In genomic region chr15:63107895-63108546, GRCh38 we compare ENCODE assay signal across 12 cellular contexts. TPM values are rescaled to one million over a fixed set of nuclear protein-coding genes. Genes with fewer than 3 reads are reported as not detected.
DNase-seq lines count a peak whose midpoint lies in the region; ATAC-seq, FAIRE-seq and TF ChIP-seq lines count a peak whose summit lies in the region.
"Had no signal": no experiment of that assay in that cellular context is flagged by ENCODE, and none has a peak within 500 bp of the region (broad histone marks: within the 10 kb centered on the region; RNA-seq: fewer than 3 reads in every experiment).

No MANE protein-coding gene starts in this region.

- peaks cover 2 to 17% (median 10%) of the 10 kb centered on the region in 5 donors for H3K27me3 Mint-ChIP-seq in naive thymus-derived CD8-positive, alpha-beta T cell
- H3K27me3 Mint-ChIP-seq in activated T-helper 1 cell treated with anti-CD3 and anti-CD28 coated beads, Interleukin-12 subunit alpha, Interleukin-12 subunit beta, Interleukin-2, Interleukin-4 antibody, amounts not matched to agents 30 ng/mL and 10 ng/mL and 1 ng/mL, durations not matched to agents 14 hours and 24 hours and 36 hours (ENCODE audit: insufficient read depth): peaks cover 12% of the 10 kb centered on the region

- in situ Hi-C loops in IMR-90 (cut with MboI; ENCODE audit: low sequenced_read_pairs): no loop called here

- no peak for TF ChIP-seq CTCF in A549 (IDR thresholded peaks at IDR 0.05)
- TF ChIP-seq CTCF in IMR-90 (conservative IDR thresholded peaks at IDR 0.05; ENCODE audit: low read depth, low read length): no peak
- no peak for TF ChIP-seq CTCF in bronchial epithelial cell (IDR thresholded peaks at IDR 0.05; ENCODE audit: insufficient read depth, low read length, severe bottlenecking)
- no peak for TF ChIP-seq CTCF in lung (IDR thresholded peaks at IDR 0.05; ENCODE audit: control extremely low read depth, extremely low read depth)
- no peak for TF ChIP-seq CTCF in A673 (conservative IDR thresholded peaks at IDR 0.05; ENCODE audit: low read depth, low read length)

- peak overlapping the region; percentile 99; the same call in 1 of the 2 replicates for H2BK20ac ChIP-seq in IMR-90 (ENCODE audit: low read depth, low read length)

- H2AFZ ChIP-seq in IMR-90 (replicated peaks; ENCODE audit: low read length, poor library complexity): peak overlapping the region; percentile 43

- peak overlapping the region; percentile 97 for H2BK5ac ChIP-seq in IMR-90 (ENCODE audit: low read depth, low read length, poor library complexity, severe bottlenecking)

- intact Hi-C loops in IMR-90 (cut with micrococcal nuclease): loop anchor here (1.0 kb wide), 2 partner anchors 13 to 19 kb away; partner anchors contain the start of gene LACTB
- intact Hi-C loops in A673 (cut with micrococcal nuclease; ENCODE audit: unreplicated experiment): no loop called here
- intact Hi-C loops in activated T-helper 1 cell treated with anti-CD3 and anti-CD28 coated beads, Interleukin-12 subunit alpha, Interleukin-12 subunit beta, Interleukin-2, Interleukin-4 antibody, amounts not matched to agents 30 ng/mL and 10 ng/mL and 1 ng/mL, durations not matched to agents 14 hours and 24 hours and 36 hours (cut with micrococcal nuclease): no loop called here

- peaks cover 33% of the 10 kb centered on the region for H3K4me1 ChIP-seq in A549
- H3K4me1 ChIP-seq in IMR-90 (ENCODE audit: control insufficient read depth, insufficient read depth, low read length): peaks cover 13% of the 10 kb centered on the region
- no peaks in the 10 kb centered on the region for H3K4me1 ChIP-seq in lung (ENCODE audit: control insufficient read depth in 2 of 2, insufficient read depth in 2 of 2, low read length in 2 of 2)
- H3K4me1 ChIP-seq in A673 (ENCODE audit: insufficient read depth, low read length, poor library complexity, severe bottlenecking): no peaks in the 10 kb centered on the region

- peak overlapping the region; percentile 100; the same call in 1 of the 2 replicates for H3K4ac ChIP-seq in IMR-90 (ENCODE audit: low read depth, low read length)

- no peak overlapping the region for H4K5ac ChIP-seq in IMR-90 (ENCODE audit: low read depth, low read length)

- H3K56ac ChIP-seq in IMR-90 (ENCODE audit: extremely low read depth, insufficient read depth, low read length): no peak overlapping the region

- dilution Hi-C loops in IMR-90 (cut with HindIII; ENCODE audit: low sequenced_read_pairs, unreplicated experiment): no loop called here

- no peak overlapping the region for H2AK5ac ChIP-seq in IMR-90 (ENCODE audit: low read depth, low read length)

- H3K23ac ChIP-seq in IMR-90 (ENCODE audit: low read depth, low read length): no peak overlapping the region

- H3K79me1 ChIP-seq in IMR-90 (ENCODE audit: low read depth in 1 of 2, low read length in 2 of 2): peaks cover 0 to 7% of the 10 kb centered on the region in 2 experiments; a peak in 2 of 4 replicates

- no peaks in the 10 kb centered on the region for H3K36me3 ChIP-seq in IMR-90 (ENCODE audit: control insufficient read depth, insufficient read depth, low read length)
- H3K36me3 ChIP-seq in bronchial epithelial cell (ENCODE audit: control insufficient read depth, insufficient read depth, low read length): no peaks in the 10 kb centered on the region
- no peaks in the 10 kb centered on the region for H3K36me3 ChIP-seq in lung (ENCODE audit: control insufficient read depth in 2 of 2, insufficient read depth in 2 of 2, low read length in 2 of 2)
- H3K36me3 ChIP-seq in A673 (ENCODE audit: insufficient read depth, low read length, poor library complexity, severe bottlenecking): no peaks in the 10 kb centered on the region
- H3K36me3 ChIP-seq: BLaER1 treated with 17β-estradiol and CSF1 and Interleukin-3, amounts not matched to agents 10 nM and 100 nM had no signal

- peak overlapping the region; percentile 67 for H2AK9ac ChIP-seq in IMR-90 (replicated peaks; ENCODE audit: low read depth, low read length, poor library complexity)

- TF ChIP-seq RAD21 in A549 (conservative IDR thresholded peaks at IDR 0.05 in 1 of 2, IDR thresholded peaks at IDR 0.05 in 1 of 2) (peak; percentile 43 to 77), IMR-90 (IDR thresholded peaks at IDR 0.05; ENCODE audit: low read length) (peak; percentile 26; the same call in 1 of the 2 replicates)

- H2BK120ac ChIP-seq in IMR-90 (ENCODE audit: low read depth, low read length): peak overlapping the region; percentile 100

- 0% methylated on average over 9 of the region's 9 CpGs for WGBS in A549 (ENCODE audit: missing lambda C conversion rate)
- WGBS in IMR-90 (ENCODE audit: extremely low coverage in 2 of 2, insufficient read length in 1 of 2), 2 experiments: 0% methylated on average over 1 of the region's 9 CpGs; no CpG with 5 or more reads in 1 of the 2 experiments
- 49 to 66% methylated on average over 9 of the region's 9 CpGs for WGBS in lung, 2 donors

- POLR2A ChIA-PET in A549 (lab: Yijun Ruan, JAX): interaction anchor here (0.6 to 1.9 kb wide), 8 partner anchors 12 to 60 kb away, joined by 4 to 8 read pairs (median 5); partner anchors contain the start of gene RPS27L
- POLR2A ChIA-PET in IMR-90 (lab: Charles Lee; ENCODE audit: unreplicated experiment): no interaction called here
- POLR2A ChIA-PET in naive thymus-derived CD8-positive, alpha-beta T cell (lab: Charles Lee): no interaction called here
- POLR2A ChIA-PET in A673 (lab: Charles Lee; ENCODE audit: low non-redundant PET): no interaction called here

- ATAC-seq in A549: peak; percentile 96
- peak; percentile 92 for ATAC-seq in IMR-90 (ENCODE audit: low read depth)
- peak; percentile 35 for ATAC-seq in lung (ENCODE audit: insufficient read depth, low FRiP score)
- no peak for ATAC-seq in naive thymus-derived CD8-positive, alpha-beta T cell
- ATAC-seq: activated T-cell treated with anti-CD3 and anti-CD28 coated beads, Interleukin-2, amount 50 U/mL, for 4 hours had no signal

- H3K4me3 ChIP-seq in A549 (no peak overlapping the region), IMR-90 (ENCODE audit: insufficient read depth, low read depth, low read length) (no peak overlapping the region), bronchial epithelial cell (ENCODE audit: low read depth, low read length) (no peak overlapping the region), lung (no peak overlapping the region), A673 (ENCODE audit: low read depth, low read length, poor library complexity, severe bottlenecking) (no peak overlapping the region)
- H3K4me3 ChIP-seq: BLaER1 treated with 17β-estradiol and CSF1 and Interleukin-3, amounts not matched to agents 10 nM and 100 nM had no signal

- peaks cover 0 to 5% (median 0%) of the 10 kb centered on the region in 3 donors for H3K36me3 Mint-ChIP-seq in naive thymus-derived CD8-positive, alpha-beta T cell
- H3K36me3 Mint-ChIP-seq in activated T-helper 1 cell treated with anti-CD3 and anti-CD28 coated beads, Interleukin-12 subunit alpha, Interleukin-12 subunit beta, Interleukin-2, Interleukin-4 antibody, amounts not matched to agents 30 ng/mL and 10 ng/mL and 1 ng/mL, durations not matched to agents 14 hours and 24 hours and 36 hours (ENCODE audit: low read depth): no peaks in the 10 kb centered on the region

- BruUV-seq in IMR-90 (replicated peaks; lab: Mats Ljungman, UMichigan): no TSS peak
- no TSS peak for BruUV-seq in A673 (replicated peaks; lab: Mats Ljungman, UMichigan)

- CTCF ChIA-PET in A549 (lab: Yijun Ruan, JAX): interaction anchor here (0.6 to 5.0 kb wide), 8 partner anchors 10 to 257 kb away, joined by 3 to 38 read pairs (median 4); no protein-coding TSS in a partner anchor
- CTCF ChIA-PET in IMR-90 (lab: Yijun Ruan, JAX): interaction anchor here (0.6 kb wide), 1 partner anchor 224 kb away, joined by 3 read pairs; no protein-coding TSS in a partner anchor
- CTCF ChIA-PET in A673 (lab: Charles Lee): no interaction called here

- H2BK15ac ChIP-seq in IMR-90 (ENCODE audit: low read depth, low read length): no peak overlapping the region

- FAIRE-seq in A549 (lab: Jason Lieb, UNC) (peak; percentile 99), bronchial epithelial cell (lab: Jason Lieb, UNC) (no peak)

- peaks cover 0 to 2% (median 0%) of the 10 kb centered on the region in 9 donors for H3K9me3 Mint-ChIP-seq in naive thymus-derived CD8-positive, alpha-beta T cell
- peaks cover 7% of the 10 kb centered on the region for H3K9me3 Mint-ChIP-seq in activated T-helper 1 cell treated with anti-CD3 and anti-CD28 coated beads, Interleukin-12 subunit alpha, Interleukin-12 subunit beta, Interleukin-2, Interleukin-4 antibody, amounts not matched to agents 30 ng/mL and 10 ng/mL and 1 ng/mL, durations not matched to agents 14 hours and 24 hours and 36 hours
- H3K9me3 Mint-ChIP-seq: activated T-cell treated with anti-CD3 and anti-CD28 coated beads, Interleukin-2, amount 50 U/mL, for 4 hours had no signal

- H3K9ac ChIP-seq in IMR-90 (ENCODE audit: low read depth, low read length): no peak overlapping the region
- H3K9ac ChIP-seq: BLaER1 treated with 17β-estradiol and CSF1 and Interleukin-3, amounts not matched to agents 10 nM and 100 nM had no signal

- no peaks in the 10 kb centered on the region for H3K4me1 Mint-ChIP-seq in naive thymus-derived CD8-positive, alpha-beta T cell
- no peaks in the 10 kb centered on the region for H3K4me1 Mint-ChIP-seq in activated T-helper 1 cell treated with anti-CD3 and anti-CD28 coated beads, Interleukin-12 subunit alpha, Interleukin-12 subunit beta, Interleukin-2, Interleukin-4 antibody, amounts not matched to agents 30 ng/mL and 10 ng/mL and 1 ng/mL, durations not matched to agents 14 hours and 24 hours and 36 hours (ENCODE audit: low read depth)
- H3K4me1 Mint-ChIP-seq: neural crest cell had no signal

- H3K27ac ChIP-seq in A549 (peak overlapping the region; percentile 84 to 92), IMR-90 (ENCODE audit: insufficient read depth, low read length) (no peak overlapping the region), lung (ENCODE audit: low read depth in 1 of 2, low read length in 1 of 2) (peak overlapping the region in 1 of 2 donors; percentile 13), A673 (ENCODE audit: low read depth, low read length, poor library complexity, severe bottlenecking) (no peak overlapping the region)
- H3K27ac ChIP-seq: BLaER1 treated with 17β-estradiol and CSF1 and Interleukin-3, amounts not matched to agents 10 nM and 100 nM had no signal

- no peak overlapping the region for H3K18ac ChIP-seq in IMR-90 (ENCODE audit: low read depth, low read length)

- H3K27me3 ChIP-seq in IMR-90 (ENCODE audit: control insufficient read depth, insufficient read depth, low read length) (no peaks in the 10 kb centered on the region), bronchial epithelial cell (ENCODE audit: control insufficient read depth, insufficient read depth, low read length) (no peaks in the 10 kb centered on the region), lung (ENCODE audit: control insufficient read depth, insufficient read depth) (no peaks in the 10 kb centered on the region), A673 (replicated peaks; ENCODE audit: insufficient read depth, low read depth, low read length, poor library complexity) (no peaks in the 10 kb centered on the region)
- H3K27me3 ChIP-seq: BLaER1 treated with 17β-estradiol and CSF1 and Interleukin-3, amounts not matched to agents 10 nM and 100 nM had no signal

- DNase-seq in A549 (ENCODE audit: low read depth in 1 of 2, low spot score in 1 of 2): peak; percentile 93 to 99
- DNase-seq in IMR-90: peak; percentile 100
- peak; percentile 63 for DNase-seq in bronchial epithelial cell (ENCODE audit: low read depth)
- DNase-seq in lung (ENCODE audit: low spot score): peak; percentile 49
- no peak for DNase-seq in retina
- DNase-seq in naive thymus-derived CD8-positive, alpha-beta T cell: no peak
- DNase-seq in A673 (ENCODE audit: low spot score): no peak
- DNase-seq in activated T-helper 1 cell treated with anti-CD3 and anti-CD28 coated beads, Interleukin-12 subunit alpha, Interleukin-12 subunit beta, Interleukin-2, Interleukin-4 antibody, amounts not matched to agents 30 ng/mL and 10 ng/mL and 1 ng/mL, durations not matched to agents 14 hours and 24 hours and 36 hours (ENCODE audit: low spot score): no peak
- DNase-seq: activated T-cell treated with anti-CD3 and anti-CD28 coated beads, Interleukin-2, amount 50 U/mL, for 4 hours; erythroblast had no signal

- TF ChIP-seq POLR2A in A549 (IDR thresholded peaks at IDR 0.05; ENCODE audit: low read length): no peak
- TF ChIP-seq POLR2A in IMR-90 (IDR thresholded peaks at IDR 0.05; ENCODE audit: low read depth, low read length): no peak; the same call in 1 of the 2 replicates

- peak; percentile 98 to 99 for TF ChIP-seq EP300 in A549 (IDR thresholded peaks at IDR 0.05)

- H4K20me1 ChIP-seq in IMR-90 (ENCODE audit: insufficient read depth, low read length): no peaks in the 10 kb centered on the region
- H4K20me1 ChIP-seq: BLaER1 treated with 17β-estradiol and CSF1 and Interleukin-3, amounts not matched to agents 10 nM and 100 nM had no signal

- H3K4me2 ChIP-seq in A549 (peak overlapping the region; percentile 66), IMR-90 (ENCODE audit: low read depth, low read length) (no peak overlapping the region)
- H3K4me2 ChIP-seq: BLaER1 treated with 17β-estradiol and CSF1 and Interleukin-3, amounts not matched to agents 10 nM and 100 nM had no signal

- no peak overlapping the region for H3K14ac ChIP-seq in IMR-90 (replicated peaks; ENCODE audit: low read depth, low read length)

- H3K9me3 ChIP-seq in A549 (peaks cover 27% of the 10 kb centered on the region), IMR-90 (ENCODE audit: control insufficient read depth, insufficient read depth, low read length) (peaks cover 6% of the 10 kb centered on the region), lung (ENCODE audit: control insufficient read depth in 2 of 2, insufficient read depth in 1 of 2, low read length in 1 of 2) (no peaks in the 10 kb centered on the region), A673 (ENCODE audit: low read depth, low read length, poor library complexity, severe bottlenecking) (no peaks in the 10 kb centered on the region)

- H4K91ac ChIP-seq in IMR-90 (ENCODE audit: insufficient read depth, low read depth, low read length): no peak overlapping the region

- H3K4me3 Mint-ChIP-seq in naive thymus-derived CD8-positive, alpha-beta T cell: no peak overlapping the region
- H3K4me3 Mint-ChIP-seq in activated T-helper 1 cell treated with anti-CD3 and anti-CD28 coated beads, Interleukin-12 subunit alpha, Interleukin-12 subunit beta, Interleukin-2, Interleukin-4 antibody, amounts not matched to agents 30 ng/mL and 10 ng/mL and 1 ng/mL, durations not matched to agents 14 hours and 24 hours and 36 hours: no peak overlapping the region
- H3K4me3 Mint-ChIP-seq: activated T-cell treated with anti-CD3 and anti-CD28 coated beads, Interleukin-2, amount 50 U/mL, for 4 hours; neural crest cell had no signal

- H3K27ac Mint-ChIP-seq in naive thymus-derived CD8-positive, alpha-beta T cell: no peak overlapping the region
- H3K27ac Mint-ChIP-seq in activated T-helper 1 cell treated with anti-CD3 and anti-CD28 coated beads, Interleukin-12 subunit alpha, Interleukin-12 subunit beta, Interleukin-2, Interleukin-4 antibody, amounts not matched to agents 30 ng/mL and 10 ng/mL and 1 ng/mL, durations not matched to agents 14 hours and 24 hours and 36 hours: no peak overlapping the region

- H4K8ac ChIP-seq in IMR-90 (ENCODE audit: low read depth in 2 of 2, low read length in 2 of 2): no peak overlapping the region; a peak in 1 of 4 replicates

- peaks cover 13% of the 10 kb centered on the region for H3K9me1 ChIP-seq in IMR-90 (ENCODE audit: insufficient read depth, low read length)

RNA-seq across cellular contexts. Expression of gene LACTB, which starts 13.6 kb away (rescaled TPM):
- polyA plus RNA-seq in A549 (2011; rRNA removed) (31.0 and 59.6 TPM in 2 replicates), A549 (2017; fragmentation: RNase III; extraction: RNeasy Plus Mini Kit Qiagen cat#74134 plus additional on column Dnase treatment) (56.5 to 69.8 TPM (median 56.7 TPM) in 3 replicates), IMR-90 (2012; rRNA removed) (31.0 and 32.7 TPM in 2 replicates), lung (10 to 100 TPM; 13.1 to 38.1 TPM)
- 27.8 and 29.8 TPM in 2 replicates for polyA plus RNA-seq in A549 (2012; cell fraction: cytosol; rRNA removed)
- 16.7 and 18.5 TPM in 2 replicates for polyA plus RNA-seq in A549 (2012; cell fraction: nucleus; rRNA removed)
- 8.8 and 9.4 TPM in 2 replicates for polyA minus RNA-seq in A549 (2011; rRNA and poly(A)+ RNA removed)
- total RNA-seq in IMR-90 (2012; rRNA removed) (12.9 and 41.7 TPM in 2 replicates), bronchial epithelial cell (14.5 and 15.5 TPM in 2 replicates), lung (10 to 100 TPM; 22.8 to 36.9 TPM), A673 (2021) (4.4 and 5.4 TPM in 2 replicates)
- 11.5 and 15.9 TPM in 2 replicates for polyA plus RNA-seq in IMR-90 (2012; cell fraction: cytosol; rRNA removed)
- 11.3 and 22.6 TPM in 2 replicates for polyA plus RNA-seq in IMR-90 (2012; cell fraction: nucleus; rRNA removed; ENCODE audit: low replicate concordance)
- 10 to 100 TPM; 11.9 to 13.4 TPM for total RNA-seq in naive thymus-derived CD8-positive, alpha-beta T cell
- 10 to 100 TPM in 1 of 3 donors, 1 to 10 TPM in 2; 7.6 to 10.3 (median 9.3) TPM for polyA plus RNA-seq in naive thymus-derived CD8-positive, alpha-beta T cell
- total RNA-seq in activated T-helper 1 cell treated with anti-CD3 and anti-CD28 coated beads, Interleukin-12 subunit alpha, Interleukin-12 subunit beta, Interleukin-2, Interleukin-4 antibody, amounts not matched to agents 30 ng/mL and 10 ng/mL and 1 ng/mL, durations not matched to agents 14 hours and 24 hours and 36 hours: 13.7 and 15.1 TPM in 2 replicates

RNA-seq across cellular contexts. Expression of gene RPS27L, which starts 49.3 kb away (rescaled TPM):
- polyA plus RNA-seq in A549 (2011; rRNA removed): 742 and 748 TPM in 2 replicates
- 258 and 280 TPM in 2 replicates for polyA plus RNA-seq in A549 (2012; cell fraction: cytosol; rRNA removed)
- polyA plus RNA-seq in A549 (2012; cell fraction: nucleus; rRNA removed): 43.1 and 51.1 TPM in 2 replicates
- 609 to 664 TPM (median 641 TPM) in 3 replicates for polyA plus RNA-seq in A549 (2017; fragmentation: RNase III; extraction: RNeasy Plus Mini Kit Qiagen cat#74134 plus additional on column Dnase treatment)
- polyA minus RNA-seq in A549 (2011; rRNA and poly(A)+ RNA removed): 38.3 and 59.2 TPM in 2 replicates
- total RNA-seq in IMR-90 (2012; rRNA removed): 53.1 and 64.7 TPM in 2 replicates
- polyA plus RNA-seq in IMR-90 (2012; rRNA removed): 302 and 361 TPM in 2 replicates
- 13.0 and 33.3 TPM in 2 replicates for polyA plus RNA-seq in IMR-90 (2012; cell fraction: cytosol; rRNA removed)
- polyA plus RNA-seq in IMR-90 (2012; cell fraction: nucleus; rRNA removed; ENCODE audit: low replicate concordance): 11.4 and 110 TPM in 2 replicates
- 62.7 and 105 TPM in 2 replicates for total RNA-seq in bronchial epithelial cell
- 10 to 100 TPM; 69.6 to 93.8 TPM for total RNA-seq in lung
- 100 to 1,000 TPM in 1 of 2 donors, 10 to 100 TPM in 1; 75.5 to 176 TPM for polyA plus RNA-seq in lung
- 100 to 1,000 TPM; 139 to 142 TPM for total RNA-seq in naive thymus-derived CD8-positive, alpha-beta T cell
- 100 to 1,000 TPM; 143 to 221 (median 206) TPM for polyA plus RNA-seq in naive thymus-derived CD8-positive, alpha-beta T cell
- total RNA-seq in A673 (2021): 64.2 and 65.6 TPM in 2 replicates
- total RNA-seq in activated T-helper 1 cell treated with anti-CD3 and anti-CD28 coated beads, Interleukin-12 subunit alpha, Interleukin-12 subunit beta, Interleukin-2, Interleukin-4 antibody, amounts not matched to agents 30 ng/mL and 10 ng/mL and 1 ng/mL, durations not matched to agents 14 hours and 24 hours and 36 hours: 163 and 164 TPM in 2 replicates

Comparison
In these comparisons a context has a peak if more than half of its experiments do, and no peak if none do; other contexts are left out.
1. ATAC-seq: peak in A549 (2 of 2), IMR-90 (single experiment) and lung (single experiment); none in naive thymus-derived CD8-positive, alpha-beta T cell (0 of 2).
2. DNase-seq: peak in A549 (2 of 2), IMR-90 (single experiment), bronchial epithelial cell (single experiment) and lung (single experiment); none in retina (single experiment), naive thymus-derived CD8-positive, alpha-beta T cell (0 of 10), A673 (single experiment) and activated T-helper 1 cell treated with anti-CD3 and anti-CD28 coated beads, Interleukin-12 subunit alpha, Interleukin-12 subunit beta, Interleukin-2, Interleukin-4 antibody, amounts not matched to agents 30 ng/mL and 10 ng/mL and 1 ng/mL, durations not matched to agents 14 hours and 24 hours and 36 hours (single experiment).
3. H3K27ac ChIP-seq: peak in A549 (2 of 2); none in IMR-90 (single experiment) and A673 (single experiment).